1 cellular context compared by ENCODE assay signal in the genomic region with DNA sequence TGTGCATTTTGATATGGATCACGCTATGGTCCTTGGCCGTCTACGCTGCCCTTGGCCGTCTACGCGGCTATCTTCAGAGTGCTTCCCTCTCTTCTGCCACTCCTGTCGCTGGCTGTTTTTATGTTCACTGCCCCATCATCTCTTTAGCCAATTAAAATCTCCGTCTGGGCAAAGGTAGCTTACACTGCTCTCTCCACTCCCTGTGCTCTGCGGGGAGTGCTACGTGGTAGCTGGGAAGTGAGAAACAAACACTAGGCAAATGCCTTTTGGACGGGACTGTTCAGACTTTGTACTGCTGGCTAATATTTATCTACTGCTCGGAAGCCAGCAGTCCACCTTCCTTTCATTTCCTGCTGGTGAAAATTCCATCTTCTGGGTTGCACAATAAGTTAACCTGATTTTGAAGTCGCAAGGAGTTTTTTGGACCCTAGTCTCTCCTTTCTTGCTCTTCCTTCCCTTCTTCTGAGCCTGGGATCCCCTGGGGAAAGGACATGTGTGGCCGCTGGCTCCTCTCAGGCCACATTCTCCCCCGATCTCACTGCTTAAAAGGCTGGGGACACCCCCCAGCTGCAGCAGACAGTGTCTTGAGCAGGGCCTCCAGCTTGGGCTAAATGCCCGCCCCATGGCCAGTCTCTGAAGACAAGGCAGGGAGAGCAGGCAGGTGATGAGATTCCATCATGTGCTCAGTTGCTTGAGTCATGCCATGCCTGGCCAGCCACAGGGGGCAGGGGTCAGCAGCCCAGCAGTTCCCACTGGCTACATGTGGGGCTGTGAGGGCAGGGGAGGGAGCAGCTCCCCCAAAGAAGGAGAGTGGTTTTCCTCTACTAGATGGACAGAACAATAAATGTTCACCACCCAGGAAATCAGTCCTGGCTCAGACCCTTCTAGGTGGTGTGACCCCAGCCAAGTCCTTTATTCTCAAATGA.
TF ChIP-seq lines count a peak whose summit lies in the region.

No MANE protein-coding gene starts in this region.

TF ChIP-seq in HepG2, 621 proteins besides CTCF, POLR2A, EP300 and RAD21 (continued from another document):
- peak; percentile 85 for TF ChIP-seq ZNF281 (CRISPR knock-in tag; IDR thresholded peaks at IDR 0.05; ENCODE audit: borderline replicate concordance)
